23 cellular contexts compared by ENCODE assay signal in genomic region chr2:111661286-111661940, GRCh38.
DNase-seq lines count a peak whose midpoint lies in the region; ATAC-seq and TF ChIP-seq lines count a peak whose summit lies in the region.
"Had no signal": no experiment of that assay in that cellular context is flagged by ENCODE, and none has a peak within 500 bp of the region (broad histone marks: within the 10 kb centered on the region; RNA-seq: fewer than 3 reads in every experiment).

No MANE protein-coding gene starts in this region.

- CTCF ChIA-PET in activated CD4-positive, alpha-beta T cell treated with anti-CD3 and anti-CD28 coated beads, Interleukin-2, amount 10 ng/mL, durations not matched to agents 7 days and 5 days (lab: Charles Lee): interaction anchor here (0.6 to 1.0 kb wide), 4 partner anchors 10 to 31 kb away, joined by 3 to 6 read pairs (median 3); no protein-coding TSS in a partner anchor
- CTCF ChIA-PET in activated CD4-positive, alpha-beta T cell treated with anti-CD3 and anti-CD28 coated beads for 36 hours (lab: Charles Lee): interaction anchor here (0.6 to 1.4 kb wide), 2 partner anchors 10 to 681 kb away, joined by 3 read pairs; no protein-coding TSS in a partner anchor

- H3K4me3 Mint-ChIP-seq in activated CD4-positive, alpha-beta T cell treated with anti-CD3 and anti-CD28 coated beads, Interleukin-2, amount 10 ng/mL, durations not matched to agents 7 days and 5 days: no peak overlapping the region
- no peak overlapping the region for H3K4me3 Mint-ChIP-seq in activated CD4-positive, alpha-beta T cell treated with anti-CD3 and anti-CD28 coated beads for 36 hours
- H3K4me3 Mint-ChIP-seq in chondrocyte (ENCODE audit: unreplicated experiment) (no peak overlapping the region), progenitor cell of endocrine pancreas (ENCODE audit: low read depth) (no peak overlapping the region)
- H3K4me3 Mint-ChIP-seq: stimulated activated effector memory CD8-positive, alpha-beta T cell treated with anti-CD3 and anti-CD28 coated beads, Interleukin-12 subunit alpha, Interleukin-12 subunit beta, amount 100 ng/mL, for 72 hours; T-helper 2 cell treated with Interferon-gamma antibody and Interleukin-4, amounts not matched to agents 5 μg/mL and 100 μg/mL, for 36 hours had no signal

- peaks cover 23% of the 10 kb centered on the region for H3K4me1 Mint-ChIP-seq in activated CD4-positive, alpha-beta T cell treated with anti-CD3 and anti-CD28 coated beads, Interleukin-2, amount 10 ng/mL, durations not matched to agents 7 days and 5 days
- H3K4me1 Mint-ChIP-seq in activated CD4-positive, alpha-beta T cell treated with anti-CD3 and anti-CD28 coated beads for 36 hours: peaks cover 10% of the 10 kb centered on the region
- H3K4me1 Mint-ChIP-seq in chondrocyte (ENCODE audit: low read depth) (peaks cover 49% of the 10 kb centered on the region), progenitor cell of endocrine pancreas (ENCODE audit: low read depth) (peaks cover 11% of the 10 kb centered on the region)

- H3K9me3 Mint-ChIP-seq in activated CD4-positive, alpha-beta T cell treated with anti-CD3 and anti-CD28 coated beads, Interleukin-2, amount 10 ng/mL, durations not matched to agents 7 days and 5 days: no peaks in the 10 kb centered on the region
- H3K9me3 Mint-ChIP-seq in activated CD4-positive, alpha-beta T cell treated with anti-CD3 and anti-CD28 coated beads for 36 hours (ENCODE audit: low read depth): no peaks in the 10 kb centered on the region
- H3K9me3 Mint-ChIP-seq in chondrocyte (ENCODE audit: low read depth): no peaks in the 10 kb centered on the region
- H3K9me3 Mint-ChIP-seq in progenitor cell of endocrine pancreas (ENCODE audit: low read depth): no peaks in the 10 kb centered on the region
- H3K9me3 Mint-ChIP-seq: stimulated activated effector memory CD8-positive, alpha-beta T cell treated with anti-CD3 and anti-CD28 coated beads, Interleukin-12 subunit alpha, Interleukin-12 subunit beta, amount 100 ng/mL, for 72 hours; T-helper 2 cell treated with Interferon-gamma antibody and Interleukin-4, amounts not matched to agents 5 μg/mL and 100 μg/mL, for 36 hours had no signal

- TF ChIP-seq CTCF in chondrocyte (IDR thresholded peaks at IDR 0.05): no peak
- no peak for TF ChIP-seq CTCF in progenitor cell of endocrine pancreas (IDR thresholded peaks at IDR 0.05; ENCODE audit: unreplicated experiment)

- intact Hi-C loops in activated CD4-positive, alpha-beta T cell treated with anti-CD3 and anti-CD28 coated beads for 36 hours (cut with DNase I, micrococcal nuclease): loop anchor here in 1 of 2 experiments (5.0 kb wide), 1 partner anchor 34 kb away; no protein-coding TSS in a partner anchor

- peak overlapping the region; percentile 22 for H3K27ac Mint-ChIP-seq in activated CD4-positive, alpha-beta T cell treated with anti-CD3 and anti-CD28 coated beads, Interleukin-2, amount 10 ng/mL, durations not matched to agents 7 days and 5 days
- H3K27ac Mint-ChIP-seq in activated CD4-positive, alpha-beta T cell treated with anti-CD3 and anti-CD28 coated beads for 36 hours: no peak overlapping the region
- peak overlapping the region; percentile 73 for H3K27ac Mint-ChIP-seq in chondrocyte (ENCODE audit: unreplicated experiment)
- no peak overlapping the region for H3K27ac Mint-ChIP-seq in progenitor cell of endocrine pancreas
- H3K27ac Mint-ChIP-seq: stimulated activated effector memory CD8-positive, alpha-beta T cell treated with anti-CD3 and anti-CD28 coated beads, Interleukin-12 subunit alpha, Interleukin-12 subunit beta, amount 100 ng/mL, for 72 hours; T-helper 2 cell treated with Interferon-gamma antibody and Interleukin-4, amounts not matched to agents 5 μg/mL and 100 μg/mL, for 36 hours had no signal

- ATAC-seq in activated CD4-positive, alpha-beta T cell treated with anti-CD3 and anti-CD28 coated beads for 36 hours: no peak
- no peak for ATAC-seq in GM19463 (IDR thresholded peaks at IDR 0.05; ENCODE audit: unreplicated experiment)
- ATAC-seq: stimulated activated effector memory CD8-positive, alpha-beta T cell treated with anti-CD3 and anti-CD28 coated beads, Interleukin-12 subunit alpha, Interleukin-12 subunit beta, amount 100 ng/mL, for 72 hours had no signal

- H3K36me3 Mint-ChIP-seq in activated CD4-positive, alpha-beta T cell treated with anti-CD3 and anti-CD28 coated beads, Interleukin-2, amount 10 ng/mL, durations not matched to agents 7 days and 5 days (ENCODE audit: low read depth): no peaks in the 10 kb centered on the region
- H3K36me3 Mint-ChIP-seq in activated CD4-positive, alpha-beta T cell treated with anti-CD3 and anti-CD28 coated beads for 36 hours (ENCODE audit: low read depth): no peaks in the 10 kb centered on the region
- H3K36me3 Mint-ChIP-seq in chondrocyte (ENCODE audit: low read depth): peaks cover 2% of the 10 kb centered on the region
- no peaks in the 10 kb centered on the region for H3K36me3 Mint-ChIP-seq in progenitor cell of endocrine pancreas (ENCODE audit: insufficient read depth)
- H3K36me3 Mint-ChIP-seq: stimulated activated effector memory CD8-positive, alpha-beta T cell treated with anti-CD3 and anti-CD28 coated beads, Interleukin-12 subunit alpha, Interleukin-12 subunit beta, amount 100 ng/mL, for 72 hours had no signal

- no peak for DNase-seq in activated CD4-positive, alpha-beta T cell treated with anti-CD3 and anti-CD28 coated beads, Interleukin-2, amount 10 ng/mL, durations not matched to agents 7 days and 5 days
- DNase-seq in activated CD4-positive, alpha-beta T cell treated with anti-CD3 and anti-CD28 coated beads for 36 hours: no peak
- DNase-seq in chondrocyte (ENCODE audit: low spot score) (no peak), islet precursor cell (peak; percentile 46), progenitor cell of endocrine pancreas (ENCODE audit: low spot score, unreplicated experiment) (no peak), activated gamma-delta T cell treated with Interleukin-2 at 50 U/mL for 16 hours (no peak), HPDE6-E6E7 (ENCODE audit: extremely low spot score) (no peak)
- DNase-seq: 8988T; activated CD4-positive, alpha-beta T cell treated with anti-CD3 and anti-CD28 coated beads, Interleukin-2, amount 50 U/mL, for 48 hours; activated effector memory CD4-positive, alpha-beta T cell treated with Interleukin-2 at 50 U/mL for 16 hours; BE2C; cortex of kidney; foreskin melanocyte; hippocampal formation; NCI-H1105; NCI-H2081 treated with DMSO at 0.1 percent for 48 hours; NCI-H510A; small intestine; stimulated activated CD4-positive, alpha-beta T cell treated with anti-CD3 and anti-CD28 coated beads, Interleukin-2, amount 100 ng/mL, for 24 hours; WERI-Rb-1 had no signal

- peaks cover 21% of the 10 kb centered on the region for H3K27me3 Mint-ChIP-seq in activated CD4-positive, alpha-beta T cell treated with anti-CD3 and anti-CD28 coated beads, Interleukin-2, amount 10 ng/mL, durations not matched to agents 7 days and 5 days
- peaks cover 13% of the 10 kb centered on the region for H3K27me3 Mint-ChIP-seq in activated CD4-positive, alpha-beta T cell treated with anti-CD3 and anti-CD28 coated beads for 36 hours
- H3K27me3 Mint-ChIP-seq in chondrocyte (ENCODE audit: low read depth) (no peaks in the 10 kb centered on the region), progenitor cell of endocrine pancreas (peaks cover 45% of the 10 kb centered on the region)

- POLR2A ChIA-PET in activated CD4-positive, alpha-beta T cell treated with anti-CD3 and anti-CD28 coated beads, Interleukin-2, amount 10 ng/mL, durations not matched to agents 7 days and 5 days (lab: Charles Lee): no interaction called here
- POLR2A ChIA-PET in activated CD4-positive, alpha-beta T cell treated with anti-CD3 and anti-CD28 coated beads for 36 hours (lab: Charles Lee): no interaction called here

Comparison
In these comparisons a context has a peak if more than half of its experiments do, and no peak if none do; other contexts are left out.
1. H3K27ac Mint-ChIP-seq: peak in activated CD4-positive, alpha-beta T cell treated with anti-CD3 and anti-CD28 coated beads, Interleukin-2, amount 10 ng/mL, durations not matched to agents 7 days and 5 days (single experiment) and chondrocyte (single experiment); none in activated CD4-positive, alpha-beta T cell treated with anti-CD3 and anti-CD28 coated beads for 36 hours (single experiment) and progenitor cell of endocrine pancreas (single experiment).